ENCODE assay signal across 9 cellular contexts in the genomic region with DNA sequence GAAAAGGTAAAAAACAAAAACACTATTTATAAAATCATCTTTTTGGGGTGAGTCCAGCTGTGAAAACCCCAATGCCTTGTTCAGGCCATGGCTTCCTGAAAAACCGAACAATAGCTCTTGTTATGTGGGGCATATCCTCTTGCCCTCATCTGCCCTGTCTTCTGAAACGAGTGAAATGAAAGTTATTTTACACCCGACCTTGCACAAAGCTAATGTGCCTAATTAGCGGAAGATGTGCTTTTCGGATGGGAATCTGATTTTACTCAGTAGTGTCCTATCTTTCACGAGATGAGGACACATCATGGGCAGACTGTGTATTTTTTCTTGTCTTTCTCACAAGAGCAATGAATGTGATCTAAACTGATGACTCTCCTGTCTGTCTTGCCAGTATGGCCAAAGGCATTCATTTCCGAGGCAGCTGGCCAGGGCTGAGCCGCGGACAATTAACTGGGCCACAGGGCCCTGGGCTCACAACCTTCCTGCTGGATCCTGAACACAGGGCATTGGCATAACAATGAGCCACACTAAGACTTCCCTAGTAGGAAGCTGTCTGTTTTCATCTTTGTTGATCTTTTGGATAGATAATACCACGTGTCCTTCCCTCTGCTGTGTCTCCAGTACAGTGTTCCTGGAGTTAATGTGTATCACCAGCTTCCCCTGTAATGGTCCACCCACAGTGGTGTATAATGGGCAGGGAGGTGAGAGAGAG.
DNase-seq lines count a peak whose midpoint lies in the region; TF ChIP-seq lines count a peak whose summit lies in the region.
"Had no signal": no experiment of that assay in that cellular context is flagged by ENCODE, and none has a peak within 500 bp of the region (broad histone marks: within the 10 kb centered on the region; RNA-seq: fewer than 3 reads in every experiment).

No MANE protein-coding gene starts in this region.

- H3K27ac ChIP-seq in caudate nucleus (ENCODE audit: low read depth, low read length): peak overlapping the region; percentile 64
- H3K27ac ChIP-seq in vagina: peak overlapping the region; percentile 7

- H3K36me3 Mint-ChIP-seq in activated naive CD4-positive, alpha-beta T cell treated with anti-CD3 and anti-CD28 coated beads for 36 hours (ENCODE audit: low read depth): no peaks in the 10 kb centered on the region
- H3K36me3 Mint-ChIP-seq: T-cell had no signal

- H3K4me1 Mint-ChIP-seq in activated naive CD4-positive, alpha-beta T cell treated with anti-CD3 and anti-CD28 coated beads for 36 hours (ENCODE audit: low read depth): peaks cover 4% of the 10 kb centered on the region
- H3K4me1 Mint-ChIP-seq: T-cell had no signal

- no peak overlapping the region for H3K4me3 ChIP-seq in vagina

- CTCF ChIA-PET in activated naive CD4-positive, alpha-beta T cell treated with anti-CD3 and anti-CD28 coated beads for 36 hours (lab: Charles Lee): interaction anchor here (0.9 to 1.3 kb wide), 2 partner anchors 8 to 134 kb away, joined by 3 read pairs; no protein-coding TSS in a partner anchor

- H3K4me3 Mint-ChIP-seq in activated naive CD4-positive, alpha-beta T cell treated with anti-CD3 and anti-CD28 coated beads for 36 hours: no peak overlapping the region
- H3K4me3 Mint-ChIP-seq: T-cell had no signal

- no peaks in the 10 kb centered on the region for H3K9me3 Mint-ChIP-seq in activated naive CD4-positive, alpha-beta T cell treated with anti-CD3 and anti-CD28 coated beads for 36 hours
- H3K9me3 Mint-ChIP-seq: T-cell had no signal

- peaks cover 15% of the 10 kb centered on the region for H3K4me1 ChIP-seq in vagina

- H3K27ac Mint-ChIP-seq in activated naive CD4-positive, alpha-beta T cell treated with anti-CD3 and anti-CD28 coated beads for 36 hours: no peak overlapping the region
- H3K27ac Mint-ChIP-seq: T-cell had no signal

- no peaks in the 10 kb centered on the region for H3K36me3 ChIP-seq in vagina

- no peaks in the 10 kb centered on the region for H3K27me3 Mint-ChIP-seq in activated naive CD4-positive, alpha-beta T cell treated with anti-CD3 and anti-CD28 coated beads for 36 hours (ENCODE audit: low read depth)

- H3K9me3 ChIP-seq in vagina: no peaks in the 10 kb centered on the region

- no peaks in the 10 kb centered on the region for H3K27me3 ChIP-seq in vagina

- intact Hi-C loops in vagina (cut with DNase I): no loop called here
- intact Hi-C loops in activated naive CD4-positive, alpha-beta T cell treated with anti-CD3 and anti-CD28 coated beads for 36 hours (cut with micrococcal nuclease): no loop called here

- no peak for TF ChIP-seq POLR2A in vagina (IDR thresholded peaks at IDR 0.05)

- TF ChIP-seq CTCF in vagina (IDR thresholded peaks at IDR 0.05): no peak

- DNase-seq in NCI-H510A treated with DMSO at 0.1 percent for 48 hours (lab: John Stamatoyannopoulos, UW) (peak; percentile 61), NCI-H510A (lab: John Stamatoyannopoulos, UW) (no peak), caudate nucleus (lab: John Stamatoyannopoulos, UW) (peak in 33 of 61 donors; percentile 10 to 65 (median 27)), kidney glomerular epithelial cell (lab: John Stamatoyannopoulos, UW) (peak; percentile 46), vagina (ENCODE audit: extremely low spot score in 2 of 2) (no peak)
- DNase-seq in activated naive CD4-positive, alpha-beta T cell treated with anti-CD3 and anti-CD28 coated beads for 36 hours: no peak
- DNase-seq in stimulated activated CD4-positive, alpha-beta T cell treated with anti-CD3 and anti-CD28 coated beads, Interleukin-2, amount 100 ng/mL, for 24 hours: no peak
- no peak for DNase-seq in activated naive CD4-positive, alpha-beta T cell (lab: John Stamatoyannopoulos, UW)
- DNase-seq: T-cell had no signal

Comparison
In these comparisons a context has a peak if more than half of its experiments do, and no peak if none do; other contexts are left out.
1. DNase-seq: peak in NCI-H510A treated with DMSO at 0.1 percent for 48 hours (single experiment), caudate nucleus (33 of 61) and kidney glomerular epithelial cell (single experiment); none in NCI-H510A (single experiment), vagina (0 of 2), activated naive CD4-positive, alpha-beta T cell treated with anti-CD3 and anti-CD28 coated beads for 36 hours (single experiment), stimulated activated CD4-positive, alpha-beta T cell treated with anti-CD3 and anti-CD28 coated beads, Interleukin-2, amount 100 ng/mL, for 24 hours (0 of 2) and activated naive CD4-positive, alpha-beta T cell (0 of 4).